In the genomic region with DNA sequence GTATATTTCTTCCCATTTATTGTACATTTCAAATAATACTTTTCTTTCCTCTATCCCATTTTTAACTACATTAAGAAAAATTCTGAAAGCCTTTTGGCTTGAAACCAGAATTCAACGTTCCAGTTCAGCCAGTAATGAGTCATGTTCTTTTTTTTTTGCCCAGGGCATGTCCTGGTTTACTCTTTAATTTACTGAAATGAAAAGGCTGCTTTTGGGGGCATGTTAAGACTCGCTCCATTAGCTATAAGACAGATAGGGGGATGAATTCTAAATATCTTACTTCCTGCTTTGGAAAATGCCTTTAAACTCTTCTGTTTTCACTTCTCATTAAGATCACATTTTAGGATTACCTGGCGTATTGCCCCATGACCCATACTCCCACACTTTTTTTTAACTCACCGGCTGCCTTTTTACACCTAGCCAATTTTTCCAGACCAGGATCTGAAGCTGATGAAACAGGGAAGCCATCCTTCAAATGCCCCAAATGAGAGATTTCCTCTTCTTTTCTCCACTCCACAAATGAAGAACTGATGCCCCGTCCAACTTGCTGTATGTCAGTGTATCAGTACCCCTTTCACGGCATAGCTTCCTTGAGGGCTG, we compare ENCODE assay signal across 12 cellular contexts. TPM values are rescaled to one million over a fixed set of nuclear protein-coding genes. Genes with fewer than 3 reads are reported as not detected.
DNase-seq lines count a peak whose midpoint lies in the region; ATAC-seq, FAIRE-seq and TF ChIP-seq lines count a peak whose summit lies in the region.
"Had no signal": no experiment of that assay in that cellular context is flagged by ENCODE, and none has a peak within 500 bp of the region (broad histone marks: within the 10 kb centered on the region; RNA-seq: fewer than 3 reads in every experiment).

No MANE protein-coding gene starts in this region.

- FAIRE-seq in GM12891 (lab: Jason Lieb, UNC): no peak

- no peaks in the 10 kb centered on the region for H3K36me3 Mint-ChIP-seq in chondrocyte (ENCODE audit: low read depth)
- H3K36me3 Mint-ChIP-seq: activated naive CD8-positive, alpha-beta T cell treated with anti-CD3 and anti-CD28 coated beads for 36 hours had no signal

- H3K4me1 ChIP-seq in prostate gland (replicated peaks) (no peaks in the 10 kb centered on the region), upper lobe of right lung (no peaks in the 10 kb centered on the region), aorta (ENCODE audit: control insufficient read depth in 1 of 2, insufficient read depth in 2 of 2, low read length in 2 of 2) (no peaks in the 10 kb centered on the region)
- H3K4me1 ChIP-seq: right atrium auricular region, stomach had no signal

- no peaks in the 10 kb centered on the region for H3K27me3 Mint-ChIP-seq in chondrocyte (ENCODE audit: low read depth)

- TF ChIP-seq POLR2A in prostate gland (IDR thresholded peaks at IDR 0.05): no peak
- TF ChIP-seq POLR2A in GM12891 (IDR thresholded peaks at IDR 0.05; ENCODE audit: low read depth, low read length): no peak

- H3K27ac Mint-ChIP-seq in chondrocyte (ENCODE audit: unreplicated experiment): peak overlapping the region; percentile 89
- H3K27ac Mint-ChIP-seq: activated naive CD8-positive, alpha-beta T cell treated with anti-CD3 and anti-CD28 coated beads for 36 hours had no signal

- H3K27ac ChIP-seq in prostate gland: no peak overlapping the region
- H3K27ac ChIP-seq in upper lobe of right lung: no peak overlapping the region
- H3K27ac ChIP-seq in aorta (ENCODE audit: low read depth in 1 of 2, low read length in 2 of 2): no peak overlapping the region
- H3K27ac ChIP-seq: right atrium auricular region, stomach had no signal

- DNase-seq in HS-5 (ENCODE audit: low read depth) (peak; percentile 37), chondrocyte (ENCODE audit: low spot score) (no peak), prostate gland (ENCODE audit: low spot score) (peak; percentile 45), GM12891 (ENCODE audit: insufficient read length, low spot score) (no peak), upper lobe of right lung (no peak), aorta (no peak)
- DNase-seq: activated naive CD8-positive, alpha-beta T cell treated with anti-CD3 and anti-CD28 coated beads for 36 hours; stomach; T-helper 9 cell had no signal

- intact Hi-C loops in prostate gland (cut with DNase I) (no loop called here), upper lobe of right lung (cut with DNase I) (no loop called here), aorta (cut with DNase I) (no loop called here)

- peak overlapping the region; percentile 46 for H3K4me3 Mint-ChIP-seq in chondrocyte (ENCODE audit: unreplicated experiment)
- H3K4me3 Mint-ChIP-seq: activated naive CD8-positive, alpha-beta T cell treated with anti-CD3 and anti-CD28 coated beads for 36 hours had no signal

- no peaks in the 10 kb centered on the region for H3K27me3 ChIP-seq in prostate gland (replicated peaks; ENCODE audit: insufficient read depth)
- no peaks in the 10 kb centered on the region for H3K27me3 ChIP-seq in upper lobe of right lung
- no peaks in the 10 kb centered on the region for H3K27me3 ChIP-seq in aorta (ENCODE audit: control insufficient read depth in 1 of 2, insufficient read depth in 2 of 2, low read length in 1 of 2)
- H3K27me3 ChIP-seq: right atrium auricular region, stomach had no signal

- 22% methylated on average over 6 of the region's 6 CpGs for WGBS in prostate gland
- 51 to 59% methylated on average over 6 of the region's 6 CpGs for WGBS in aorta, 2 donors

- TF ChIP-seq CTCF in chondrocyte (IDR thresholded peaks at IDR 0.05) (no peak), prostate gland (IDR thresholded peaks at IDR 0.05) (no peak), upper lobe of right lung (IDR thresholded peaks at IDR 0.05) (no peak)

- no peaks in the 10 kb centered on the region for H3K36me3 ChIP-seq in prostate gland
- H3K36me3 ChIP-seq in upper lobe of right lung: no peaks in the 10 kb centered on the region
- H3K36me3 ChIP-seq in aorta (ENCODE audit: control insufficient read depth in 1 of 2, insufficient read depth in 2 of 2, low read length in 1 of 2): no peaks in the 10 kb centered on the region
- H3K36me3 ChIP-seq: right atrium auricular region, stomach had no signal

- peaks cover 31% of the 10 kb centered on the region for H3K4me1 Mint-ChIP-seq in chondrocyte (ENCODE audit: low read depth)

- H3K4me3 ChIP-seq in prostate gland: no peak overlapping the region
- no peak overlapping the region for H3K4me3 ChIP-seq in upper lobe of right lung
- H3K4me3 ChIP-seq in aorta (ENCODE audit: low read length in 2 of 2): no peak overlapping the region
- H3K4me3 ChIP-seq: right atrium auricular region, stomach had no signal

- ATAC-seq in GM18868 (IDR thresholded peaks at IDR 0.05; ENCODE audit: unreplicated experiment) (peak; percentile 39), HG03135 (IDR thresholded peaks at IDR 0.05; ENCODE audit: unreplicated experiment) (no peak), upper lobe of right lung (no peak), aorta (ENCODE audit: low FRiP score) (no peak)

- H3K9me3 Mint-ChIP-seq in chondrocyte (ENCODE audit: low read depth): peaks cover 3% of the 10 kb centered on the region

- H3K9me3 ChIP-seq in prostate gland (no peaks in the 10 kb centered on the region), upper lobe of right lung (no peaks in the 10 kb centered on the region), aorta (ENCODE audit: control insufficient read depth, low read length) (no peaks in the 10 kb centered on the region)

TF ChIP-seq in GM12891, 5 proteins besides CTCF, POLR2A, EP300 and RAD21:
- TF ChIP-seq PAX5 (IDR thresholded peaks at IDR 0.05; ENCODE audit: insufficient read depth, low read length, severe bottlenecking) (no peak), TAF1 (IDR thresholded peaks at IDR 0.05; ENCODE audit: low read depth, low read length) (no peak)
TF ChIP-seq in GM12891: peak in this region for 0.

RNA-seq across cellular contexts. Expression of a gene that starts 0.6 kb away (rescaled TPM):
- total RNA-seq in chondrocyte: 0.27 to 0.44 TPM (median 0.40 TPM) in 3 replicates
- 1 to 10 TPM in 1 of 2 donors, under 1 TPM in 1; 0.68 to 1.1 TPM for total RNA-seq in prostate gland
- polyA plus RNA-seq in GM12891 (2012; ENCODE audit: low read depth, missing spikeins): 0.06 TPM
- total RNA-seq in upper lobe of right lung: 0.17 TPM
- not detected for total RNA-seq in aorta
- polyA plus RNA-seq in aorta: not detected
- total RNA-seq: activated naive CD8-positive, alpha-beta T cell treated with anti-CD3 and anti-CD28 coated beads for 36 hours had no signal

Comparison
In these comparisons a context has a peak if more than half of its experiments do, and no peak if none do; other contexts are left out.
1. DNase-seq: peak in HS-5 (single experiment) and prostate gland (single experiment); none in chondrocyte (single experiment), GM12891 (single experiment), upper lobe of right lung (single experiment) and aorta (0 of 2).